8 cellular contexts compared by ENCODE assay signal in the genomic region with DNA sequence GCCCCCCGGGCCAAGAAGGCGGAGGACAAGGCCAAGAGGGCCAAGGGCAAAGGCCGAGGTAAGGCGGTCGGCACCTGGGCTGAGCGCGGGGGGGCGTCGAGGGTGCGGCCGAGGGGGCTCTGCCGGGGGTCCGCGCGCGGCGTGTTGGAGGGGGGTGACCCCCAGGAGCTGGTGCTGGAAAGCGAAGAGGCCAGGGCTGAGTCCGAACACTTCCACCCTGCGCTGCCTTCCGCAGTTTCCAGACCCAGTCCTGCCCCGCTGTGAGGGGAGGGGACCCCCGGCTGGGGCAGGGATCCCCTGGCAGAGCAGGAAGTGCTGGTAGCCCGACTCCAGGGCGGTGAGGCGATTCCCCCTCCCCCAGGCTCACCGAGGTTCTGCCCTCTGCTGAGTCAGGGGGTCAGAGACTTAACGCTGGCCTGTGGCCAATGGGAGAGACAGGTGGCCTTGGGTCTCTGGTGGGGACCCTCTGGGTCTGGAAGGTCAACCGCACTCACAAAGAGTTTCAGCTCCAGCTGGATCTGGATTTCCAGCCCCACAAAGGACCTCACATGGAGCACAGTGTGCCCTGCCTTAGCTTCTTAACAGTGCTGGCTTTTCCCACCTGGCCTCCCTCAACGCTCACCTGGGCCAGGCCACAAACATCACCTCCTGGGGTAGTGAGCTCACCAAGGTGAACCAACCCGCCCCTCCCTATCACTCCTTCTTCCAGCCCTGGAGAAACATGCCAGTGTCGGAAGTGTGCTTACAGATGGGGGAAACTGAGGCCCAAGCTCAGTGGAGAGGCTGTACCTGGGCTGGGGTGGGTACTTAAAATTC. TPM values are rescaled to one million over a fixed set of nuclear protein-coding genes. Genes with fewer than 3 reads are reported as not detected.
DNase-seq lines count a peak whose midpoint lies in the region; ATAC-seq and TF ChIP-seq lines count a peak whose summit lies in the region.

No MANE protein-coding gene starts in this region.

- peak overlapping the region; percentile 72 for H3K27ac Mint-ChIP-seq in endodermal cell
- no peak overlapping the region for H3K27ac Mint-ChIP-seq in naive thymus-derived CD4-positive, alpha-beta T cell

- POLR2A ChIA-PET in naive thymus-derived CD4-positive, alpha-beta T cell (lab: Charles Lee), result no interaction called here

- peaks cover 3% of the 10 kb centered on the region for H3K27me3 Mint-ChIP-seq in endodermal cell (ENCODE audit: insufficient read depth)
- peaks cover 3 to 52% (median 14%) of the 10 kb centered on the region in 5 donors for H3K27me3 Mint-ChIP-seq in naive thymus-derived CD4-positive, alpha-beta T cell

- peak overlapping the region; percentile 73 for H3K4me3 Mint-ChIP-seq in endodermal cell
- H3K4me3 Mint-ChIP-seq in naive thymus-derived CD4-positive, alpha-beta T cell, result peak overlapping the region; percentile 14 to 79 (median 62)

- intact Hi-C loops in naive thymus-derived CD4-positive, alpha-beta T cell (cut with micrococcal nuclease), result no loop called here

- peaks cover 14% of the 10 kb centered on the region for H3K4me1 ChIP-seq in endodermal cell (ENCODE audit: control insufficient read depth, insufficient read depth, low read length)
- no peaks in the 10 kb centered on the region for H3K4me1 ChIP-seq in naive thymus-derived CD4-positive, alpha-beta T cell (ENCODE audit: control insufficient read depth in 2 of 2, insufficient read depth in 2 of 2, low read length in 2 of 2)

- H3K27ac ChIP-seq in C4-2B (peak overlapping the region; percentile 99), endodermal cell (ENCODE audit: low read depth, low read length) (no peak overlapping the region)
- no peak overlapping the region for H3K27ac ChIP-seq in naive thymus-derived CD4-positive, alpha-beta T cell (ENCODE audit: low read depth, low read length)

- TF ChIP-seq CTCF in C4-2B (conservative IDR thresholded peaks at IDR 0.05) (no peak), endodermal cell (conservative IDR thresholded peaks at IDR 0.05) (no peak)

- H3K4me3 ChIP-seq in endodermal cell (ENCODE audit: low read length), result peak overlapping the region; percentile 84
- H3K4me3 ChIP-seq in naive thymus-derived CD4-positive, alpha-beta T cell (ENCODE audit: low read length), result no peak overlapping the region

- H3K36me3 Mint-ChIP-seq in endodermal cell (ENCODE audit: low read depth), result peaks cover 17% of the 10 kb centered on the region
- H3K36me3 Mint-ChIP-seq in naive thymus-derived CD4-positive, alpha-beta T cell, result no peaks in the 10 kb centered on the region

- H3K36me3 ChIP-seq in endodermal cell (ENCODE audit: control insufficient read depth, insufficient read depth, low read length), result peaks cover 11% of the 10 kb centered on the region
- no peaks in the 10 kb centered on the region for H3K36me3 ChIP-seq in naive thymus-derived CD4-positive, alpha-beta T cell (ENCODE audit: control insufficient read depth in 2 of 3, insufficient read depth in 3 of 3, low read length in 3 of 3)

- CTCF ChIA-PET in naive thymus-derived CD4-positive, alpha-beta T cell (lab: Charles Lee), result no interaction called here

- no peak for ATAC-seq in naive thymus-derived CD4-positive, alpha-beta T cell
- ATAC-seq in HG02852 (IDR thresholded peaks at IDR 0.05; ENCODE audit: unreplicated experiment), result no peak
- no peak for ATAC-seq in activated CD4-positive, CD25-positive, alpha-beta regulatory T cell treated with anti-CD3 and anti-CD28 coated beads, Interleukin-2, amount 50 U/mL, for 24 hours

- 8% methylated on average over 32 of the region's 32 CpGs; no CpG with 5 or more reads in 1 of the 2 experiments for WGBS in endodermal cell (ENCODE audit: insufficient coverage in 1 of 2, insufficient read length in 1 of 2), 2 experiments

- peak overlapping the region; percentile 71 for H3K9ac ChIP-seq in endodermal cell (ENCODE audit: extremely low read depth, low read length, poor library complexity, severe bottlenecking)

- DNase-seq in NCI-H69 (lab: John Stamatoyannopoulos, UW) (peak; percentile 51), endodermal cell (peak; percentile 84), NCI-H2196 (lab: John Stamatoyannopoulos, UW; ENCODE audit: unreplicated experiment) (no peak), GDM1 (lab: John Stamatoyannopoulos, UW) (no peak)
- DNase-seq in naive thymus-derived CD4-positive, alpha-beta T cell, result no peak

- peaks cover 24% of the 10 kb centered on the region for H3K4me1 Mint-ChIP-seq in endodermal cell
- peaks cover 0 to 3% (median 0%) of the 10 kb centered on the region in 7 donors for H3K4me1 Mint-ChIP-seq in naive thymus-derived CD4-positive, alpha-beta T cell

- H3K9me3 Mint-ChIP-seq in endodermal cell, result no peaks in the 10 kb centered on the region
- H3K9me3 Mint-ChIP-seq in naive thymus-derived CD4-positive, alpha-beta T cell, result no peaks in the 10 kb centered on the region

- no peaks in the 10 kb centered on the region for H3K9me3 ChIP-seq in endodermal cell (ENCODE audit: control insufficient read depth, low read length)
- H3K9me3 ChIP-seq in naive thymus-derived CD4-positive, alpha-beta T cell (ENCODE audit: control insufficient read depth in 2 of 3, low read length in 3 of 3), result no peaks in the 10 kb centered on the region

- no peaks in the 10 kb centered on the region for H3K27me3 ChIP-seq in endodermal cell (ENCODE audit: control insufficient read depth, insufficient read depth, low read length, poor library complexity, severe bottlenecking)
- peaks cover 0 to 17% of the 10 kb centered on the region in 2 donors for H3K27me3 ChIP-seq in naive thymus-derived CD4-positive, alpha-beta T cell (ENCODE audit: control insufficient read depth in 2 of 2, insufficient read depth in 2 of 2, low read length in 2 of 2)

RNA-seq across cellular contexts. Expression of gene SYNC, which starts 39.8 kb away (rescaled TPM):
- under 1 TPM in 1 of 2 donors, not detected in 1; 0.18 TPM for total RNA-seq in endodermal cell
- 0.32 TPM for polyA plus RNA-seq in endodermal cell (2013, experiment 1 of 2)
- 0.37 TPM for polyA plus RNA-seq in endodermal cell (2013, experiment 2 of 2)
- total RNA-seq in naive thymus-derived CD4-positive, alpha-beta T cell, result not detected
- polyA plus RNA-seq in naive thymus-derived CD4-positive, alpha-beta T cell, result not detected

Comparison
In these comparisons a context has a peak if more than half of its experiments do, and no peak if none do; other contexts are left out.
1. DNase-seq: peak in NCI-H69 (single experiment) and endodermal cell (single experiment); none in naive thymus-derived CD4-positive, alpha-beta T cell (0 of 9), NCI-H2196 (single experiment) and GDM1 (single experiment).